In the genomic region with DNA sequence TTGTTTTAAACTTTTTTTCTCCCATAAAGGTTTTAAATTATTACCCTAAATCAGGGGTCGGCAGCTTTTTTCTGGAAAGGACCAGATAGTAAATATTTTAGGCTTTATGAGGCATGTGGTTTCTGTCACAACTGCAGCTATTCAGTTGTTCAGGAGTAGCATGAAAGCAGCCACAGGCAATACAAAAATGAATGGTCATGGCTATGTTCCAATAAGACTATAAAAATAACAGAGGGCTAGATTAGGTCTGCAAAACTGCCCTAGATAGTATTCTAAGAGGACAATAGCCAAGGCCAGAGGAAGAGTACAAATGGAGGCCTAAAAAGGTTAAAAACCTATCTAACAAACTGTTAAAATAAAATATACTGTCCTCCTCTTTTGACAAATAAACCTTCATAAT, we compare ENCODE assay signal across 24 cellular contexts. TPM values are rescaled to one million over a fixed set of nuclear protein-coding genes. Genes with fewer than 3 reads are reported as not detected.
DNase-seq lines count a peak whose midpoint lies in the region; ATAC-seq and TF ChIP-seq lines count a peak whose summit lies in the region.
"Had no signal": no experiment of that assay in that cellular context is flagged by ENCODE, and none has a peak within 500 bp of the region (broad histone marks: within the 10 kb centered on the region; RNA-seq: fewer than 3 reads in every experiment).

No MANE protein-coding gene starts in this region.

- no peaks in the 10 kb centered on the region for H4K20me1 ChIP-seq in SK-N-SH (ENCODE audit: insufficient read depth)

- H3K4me1 Mint-ChIP-seq in nephron (no peaks in the 10 kb centered on the region), type B pancreatic cell (ENCODE audit: unreplicated experiment) (no peaks in the 10 kb centered on the region)

- TF ChIP-seq RAD21 in SK-N-SH (IDR thresholded peaks at IDR 0.05; ENCODE audit: low read length), result no peak

- H3K27ac ChIP-seq in SK-N-SH (ENCODE audit: low read depth in 2 of 2, low read length in 1 of 2), result no peak overlapping the region
- H3K27ac ChIP-seq: 22Rv1, KMS-11, Peyer's patch, SJSA1 had no signal

- H3K36me3 ChIP-seq in SK-N-SH (replicated peaks in 1 of 2; ENCODE audit: control insufficient read depth in 1 of 2, insufficient read depth in 2 of 2, low read length in 1 of 2), result no peaks in the 10 kb centered on the region
- H3K36me3 ChIP-seq: Peyer's patch, SJSA1 had no signal

- DNase-seq in SK-N-SH (peak; percentile 22), LHCN-M2 (ENCODE audit: low read depth) (peak; percentile 10), fibroblast of the aortic adventitia (ENCODE audit: low read depth) (peak; percentile 11), type B pancreatic cell (ENCODE audit: extremely low spot score, unreplicated experiment) (no peak), NCI-H1694 treated with DMSO at 0.1 percent for 48 hours (lab: John Stamatoyannopoulos, UW) (no peak), cerebellar cortex (ENCODE audit: low spot score) (no peak)
- DNase-seq: DMS53, EL, GF-D8, GOT3, HCEC 1CT, IMR-90, NCI-H1105 treated with DMSO at 0.1 percent for 48 hours, NCI-H2081, NCI-H446, NCI-H526, Peyer's patch had no signal

- H3K4me3 Mint-ChIP-seq in nephron (no peak overlapping the region), type B pancreatic cell (no peak overlapping the region)
- H3K4me3 Mint-ChIP-seq: CD14-positive monocyte had no signal

- H3K27ac Mint-ChIP-seq in nephron (peak overlapping the region in 2 of 3 experiments; percentile 27 to 73), type B pancreatic cell (no peak overlapping the region)

- no peaks in the 10 kb centered on the region for H3K9me3 ChIP-seq in SK-N-SH
- H3K9me3 ChIP-seq: Peyer's patch, SJSA1 had no signal

- POLR2A ChIA-PET in SK-N-SH (lab: Yijun Ruan, JAX), result no interaction called here

- H3K79me2 ChIP-seq in SK-N-SH (ENCODE audit: insufficient read depth), result no peaks in the 10 kb centered on the region

- no peak for ATAC-seq in SK-N-SH treated with all-trans-retinoic acid at 6 μM for 48 hours

- H3K27me3 ChIP-seq in SK-N-SH (ENCODE audit: insufficient read depth), result no peaks in the 10 kb centered on the region; the same call in 1 of the 2 replicates
- H3K27me3 ChIP-seq: Peyer's patch, SJSA1 had no signal

- H3K4me1 ChIP-seq in SK-N-SH (ENCODE audit: control insufficient read depth in 1 of 2, insufficient read depth in 2 of 2, low read depth in 1 of 2, low read length in 1 of 2), result no peaks in the 10 kb centered on the region
- H3K4me1 ChIP-seq: Peyer's patch, SJSA1 had no signal

- H3K4me3 ChIP-seq in SK-N-SH (ENCODE audit: low read depth in 2 of 2, low read length in 1 of 2), result no peak overlapping the region
- no peak overlapping the region for H3K4me3 ChIP-seq in fibroblast of the aortic adventitia (ENCODE audit: low read depth, low read length)
- H3K4me3 ChIP-seq: Peyer's patch, SJSA1 had no signal

- H3K9me2 ChIP-seq in SK-N-SH, result no peaks in the 10 kb centered on the region

- no peak overlapping the region for H3K4me2 ChIP-seq in SK-N-SH
- H3K4me2 ChIP-seq: KMS-11 had no signal

- no peaks in the 10 kb centered on the region for H3K9me3 Mint-ChIP-seq in nephron
- no peaks in the 10 kb centered on the region for H3K9me3 Mint-ChIP-seq in type B pancreatic cell

- H3K27me3 Mint-ChIP-seq in nephron (ENCODE audit: low read depth) (no peaks in the 10 kb centered on the region), type B pancreatic cell (no peaks in the 10 kb centered on the region)

- 44% methylated on average over 1 of the region's 1 CpG for WGBS in SK-N-SH (ENCODE audit: low lambda C conversion rate)

- H3F3A ChIP-seq in SK-N-SH (replicated peaks; ENCODE audit: insufficient read depth), result no peaks in the 10 kb centered on the region

- CTCF ChIA-PET in SK-N-SH (lab: Yijun Ruan, JAX), result interaction anchor here (1.0 to 1.5 kb wide), 3 partner anchors 34 to 103 kb away, joined by 3 to 6 read pairs (median 3); a partner anchor contains a TSS

- H2AFZ ChIP-seq in SK-N-SH (ENCODE audit: low read depth), result no peak overlapping the region

- H3K9ac ChIP-seq in SK-N-SH, result no peak overlapping the region
- H3K9ac ChIP-seq: KMS-11 had no signal

- no peaks in the 10 kb centered on the region for H3K36me3 Mint-ChIP-seq in nephron (ENCODE audit: low read depth)
- H3K36me3 Mint-ChIP-seq in type B pancreatic cell, result no peaks in the 10 kb centered on the region

- peak in 1 of 2 experiments; percentile 48; a peak in 1 of 4 replicates for TF ChIP-seq EP300 in SK-N-SH (IDR thresholded peaks at IDR 0.05; ENCODE audit: borderline replicate concordance in 1 of 2, low read depth in 1 of 2, low read length in 1 of 2)

- TF ChIP-seq CTCF in SK-N-SH (IDR thresholded peaks at IDR 0.05) (no peak), fibroblast of the aortic adventitia (IDR thresholded peaks at IDR 0.05; ENCODE audit: insufficient read depth, low read length) (no peak), nephron (IDR thresholded peaks at IDR 0.05; ENCODE audit: unreplicated experiment in 3 of 3) (no peak), type B pancreatic cell (conservative IDR thresholded peaks at IDR 0.05) (no peak)

TF ChIP-seq in SK-N-SH, 30 proteins besides CTCF, POLR2A, EP300 and RAD21 (continues in another document):
- TF ChIP-seq RXRA (IDR thresholded peaks at IDR 0.05; ENCODE audit: borderline replicate concordance, low read depth) (no peak), NFIC (IDR thresholded peaks at IDR 0.05; ENCODE audit: borderline replicate concordance) (no peak), TCF12 (IDR thresholded peaks at IDR 0.05) (no peak), RCOR1 (IDR thresholded peaks at IDR 0.05; ENCODE audit: low read length) (peak; percentile 46; the same call in 1 of the 2 replicates), MEF2A (IDR thresholded peaks at IDR 0.05; ENCODE audit: borderline replicate concordance, low read depth) (no peak), SMC3 (IDR thresholded peaks at IDR 0.05; ENCODE audit: low read depth, low read length) (no peak), MXI1 (IDR thresholded peaks at IDR 0.05; ENCODE audit: low read depth, low read length) (peak; percentile 37; the same call in 1 of the 2 replicates), CHD2 (IDR thresholded peaks at IDR 0.05; ENCODE audit: low read length, partially characterized antibody) (no peak), NRF1 (IDR thresholded peaks at IDR 0.05; ENCODE audit: low read depth, low read length) (no peak)
- TF ChIP-seq, protein P1, sequence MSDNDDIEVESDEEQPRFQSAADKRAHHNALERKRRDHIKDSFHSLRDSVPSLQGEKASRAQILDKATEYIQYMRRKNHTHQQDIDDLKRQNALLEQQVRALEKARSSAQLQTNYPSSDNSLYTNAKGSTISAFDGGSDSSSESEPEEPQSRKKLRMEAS (IDR thresholded peaks at IDR 0.05; ENCODE audit: low read depth), result no peak
- TF ChIP-seq, protein P2, sequence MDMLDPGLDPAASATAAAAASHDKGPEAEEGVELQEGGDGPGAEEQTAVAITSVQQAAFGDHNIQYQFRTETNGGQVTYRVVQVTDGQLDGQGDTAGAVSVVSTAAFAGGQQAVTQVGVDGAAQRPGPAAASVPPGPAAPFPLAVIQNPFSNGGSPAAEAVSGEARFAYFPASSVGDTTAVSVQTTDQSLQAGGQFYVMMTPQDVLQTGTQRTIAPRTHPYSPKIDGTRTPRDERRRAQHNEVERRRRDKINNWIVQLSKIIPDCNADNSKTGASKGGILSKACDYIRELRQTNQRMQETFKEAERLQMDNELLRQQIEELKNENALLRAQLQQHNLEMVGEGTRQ (IDR thresholded peaks at IDR 0.05; ENCODE audit: borderline replicate concordance, low read depth, low read length), result no peak

TF ChIP-seq in SK-N-SH treated with all-trans-retinoic acid at 6 μM for 48 hours, 23 proteins besides CTCF, POLR2A, EP300 and RAD21:
- no peak for TF ChIP-seq GLIS3 (CRISPR knock-in tag; IDR thresholded peaks at IDR 0.05)

RNA-seq across cellular contexts. Expression of a gene that starts 24.6 kb away (rescaled TPM):
- 0.11 and 0.15 TPM in 2 replicates for polyA plus RNA-seq in SK-N-SH (2012; rRNA removed)
- 0.17 and 0.19 TPM in 2 replicates for polyA plus RNA-seq in SK-N-SH (2012; cell fraction: cytosol; rRNA removed)
- 0.14 TPM in 2 replicates for polyA plus RNA-seq in SK-N-SH (2012; cell fraction: nucleus; rRNA removed)
- total RNA-seq in LHCN-M2 (2014; rRNA removed) (1.6 and 3.3 TPM in 2 replicates), fibroblast of the aortic adventitia (ENCODE audit: low replicate concordance) (1.5 and 16.1 TPM in 2 replicates), type B pancreatic cell (ENCODE audit: low replicate concordance) (1.4 and 1.6 TPM in 2 replicates)
- polyA plus RNA-seq in LHCN-M2 (2012), result 0.29 TPM
- total RNA-seq: OCI-LY7 had no signal
- polyA plus RNA-seq: IMR-90 had no signal

RNA-seq across cellular contexts. Expression of a gene that starts 42.0 kb away (rescaled TPM):
- polyA plus RNA-seq in SK-N-SH (2012; rRNA removed), result 52.0 and 63.2 TPM in 2 replicates
- 76.5 and 104 TPM in 2 replicates for polyA plus RNA-seq in SK-N-SH (2012; cell fraction: cytosol; rRNA removed)
- polyA plus RNA-seq in SK-N-SH (2012; cell fraction: nucleus; rRNA removed), result 20.4 and 21.6 TPM in 2 replicates
- total RNA-seq in LHCN-M2 (2014; rRNA removed) (97.4 and 101 TPM in 2 replicates), fibroblast of the aortic adventitia (ENCODE audit: low replicate concordance) (69.7 and 81.9 TPM in 2 replicates), type B pancreatic cell (ENCODE audit: low replicate concordance) (58.6 and 63.7 TPM in 2 replicates)
- polyA plus RNA-seq in LHCN-M2 (2012), result 71.1 TPM

Comparison
In these comparisons a context has a peak if more than half of its experiments do, and no peak if none do; other contexts are left out.
1. DNase-seq: peak in SK-N-SH (single experiment), LHCN-M2 (single experiment) and fibroblast of the aortic adventitia (single experiment); none in type B pancreatic cell (single experiment), NCI-H1694 treated with DMSO at 0.1 percent for 48 hours (single experiment) and cerebellar cortex (single experiment).